Comparison of ENCODE assay signal across 28 cellular contexts in the genomic region with DNA sequence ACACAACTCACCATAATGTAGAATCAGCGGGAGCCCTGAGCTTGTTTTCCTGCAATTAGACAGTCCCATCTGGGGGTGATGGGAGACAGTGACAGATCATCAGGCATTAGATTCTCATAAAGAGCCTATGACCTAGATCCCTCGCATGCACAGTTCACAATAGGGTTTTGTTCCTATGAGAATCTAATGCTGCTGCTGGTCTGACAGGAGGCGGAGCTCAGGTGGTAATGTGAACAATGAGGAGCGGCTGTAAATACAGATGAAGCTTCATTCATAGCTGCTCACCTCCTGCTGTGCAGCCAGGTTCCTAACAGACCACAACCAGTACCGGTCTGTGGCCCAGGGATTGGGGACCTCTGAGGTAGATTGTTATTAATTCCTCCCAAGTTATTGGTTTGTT.
"Had no signal": no experiment of that assay in that cellular context is flagged by ENCODE, and none has a peak within 500 bp of the region (broad histone marks: within the 10 kb centered on the region; RNA-seq: fewer than 3 reads in every experiment).

No MANE protein-coding gene starts in this region.

- H3K36me3 ChIP-seq: lower lobe of right lung, neural progenitor cell, neutrophil, right lobe of liver, stomach, thyroid gland, transverse colon, upper lobe of right lung had no signal

- H3K9me3 ChIP-seq: lower lobe of right lung, neutrophil, psoas muscle, right lobe of liver, stomach, testis, thyroid gland, transverse colon, upper lobe of right lung had no signal

- H3K27me3 ChIP-seq: right lobe of liver, stomach, testis, thyroid gland, transverse colon, upper lobe of right lung had no signal

- DNase-seq: hippocampal formation; kidney glomerular epithelial cell; left cardiac atrium; lower lobe of right lung; mammary epithelial cell; mesenchymal stem cell; naive B cell; natural killer cell; nephron progenitor cell; occipital lobe; stimulated activated CD4-positive, alpha-beta T cell treated with anti-CD3 and anti-CD28 coated beads, Interleukin-12 subunit alpha, Interleukin-12 subunit beta, amount 100 ng/mL, for 4 hours; stimulated activated CD4-positive, alpha-beta T cell treated with anti-CD3 and anti-CD28 coated beads, Interleukin-15, amount 100 ng/mL, for 24 hours; stimulated activated CD4-positive, alpha-beta T cell treated with anti-CD3 and anti-CD28 coated beads, Interleukin-2, amount 100 ng/mL, for 24 hours; stimulated activated CD4-positive, alpha-beta T cell treated with anti-CD3 and anti-CD28 coated beads, Interleukin-4, amount 100 ng/mL, for 1 hour; stimulated activated naive B cell treated with anti-CD40 and anti-IgM and Interleukin-4, amounts not matched to agents 10 μg/mL and 1 μg/mL and 100 μg/mL, for 72 hours; stimulated activated naive CD8-positive, alpha-beta T cell treated with anti-CD3 and anti-CD28 coated beads, Interleukin-15, Interleukin-2, amounts not matched to agents 100 U/mL and 50 U/mL, for 24 hours; stomach; testis; thyroid gland; transverse colon; upper lobe of right lung had no signal

- H3K4me3 ChIP-seq: lower lobe of right lung, neural progenitor cell, psoas muscle, right lobe of liver, smooth muscle cell, stomach, testis, thyroid gland, transverse colon, upper lobe of right lung had no signal

- H3K27ac ChIP-seq: lower lobe of right lung, neural progenitor cell, neutrophil, parathyroid adenoma, psoas muscle, right lobe of liver, stomach, testis, thyroid gland, transverse colon, upper lobe of right lung had no signal

- ATAC-seq: left cardiac atrium; left lobe of liver; lower lobe of right lung; natural killer cell; psoas muscle; right lobe of liver; stimulated activated naive B cell treated with anti-CD40 and anti-IgM and Interleukin-4, amounts not matched to agents 10 μg/mL and 1 μg/mL and 100 μg/mL, for 72 hours; stimulated activated naive CD8-positive, alpha-beta T cell treated with anti-CD3 and anti-CD28 coated beads, Interleukin-15, Interleukin-2, amounts not matched to agents 100 U/mL and 50 U/mL, for 24 hours; upper lobe of right lung had no signal
